Comparison of ENCODE assay signal across 25 cellular contexts in genomic region chr1:207251066-207251465, GRCh38.
DNase-seq lines count a peak whose midpoint lies in the region; ATAC-seq and TF ChIP-seq lines count a peak whose summit lies in the region.
"Had no signal": no experiment of that assay in that cellular context is flagged by ENCODE, and none has a peak within 500 bp of the region (broad histone marks: within the 10 kb centered on the region; RNA-seq: fewer than 3 reads in every experiment).

No MANE protein-coding gene starts in this region.

- 0 out of 2 replicates have a peak, but pooled peaks cover 2% of the 10 kb centered on the region for H3K4me1 Mint-ChIP-seq in WTC11
- H3K4me1 Mint-ChIP-seq: CD4-positive, CD25-positive, alpha-beta regulatory T cell had no signal

- H3K4me3 Mint-ChIP-seq in WTC11, result no peak overlapping the region
- H3K4me3 Mint-ChIP-seq: CD14-positive monocyte; CD4-positive, alpha-beta memory T cell; CD4-positive, CD25-positive, alpha-beta regulatory T cell; CD8-positive, alpha-beta memory T cell had no signal

- ATAC-seq in WTC11, result no peak
- ATAC-seq in HG02973 (IDR thresholded peaks at IDR 0.05; ENCODE audit: unreplicated experiment), result no peak
- ATAC-seq: GM12878 had no signal

- DNase-seq in amniotic epithelial cell (ENCODE audit: low read depth) (peak; percentile 55), cardiac fibroblast (ENCODE audit: low read depth in 2 of 2) (peak; percentile 9 to 31), fibroblast of pulmonary artery (ENCODE audit: low read depth) (peak; percentile 31), iris pigment epithelial cell (ENCODE audit: low read depth) (peak; percentile 47), WTC11 (ENCODE audit: low spot score) (no peak)
- DNase-seq in activated CD4-positive, alpha-beta T cell treated with anti-CD3 and anti-CD28 coated beads for 1 hour, result no peak
- DNase-seq: 8988T; ACHN; BE2C; C1 segment of cervical spinal cord; CD4-positive, alpha-beta memory T cell; CD4-positive, CD25-positive, alpha-beta regulatory T cell; CD8-positive, alpha-beta memory T cell; COR-L47; DMS 273 treated with DMSO at 0.1 percent for 48 hours; DMS153; DMS53; DMS79; DND-41; EL; GDM1 had no signal

- POLR2A ChIA-PET in WTC11 (lab: Charles Lee), result no interaction called here

- peaks cover 34% of the 10 kb centered on the region for H3K9me3 Mint-ChIP-seq in WTC11

- no peaks in the 10 kb centered on the region for H3K27me3 Mint-ChIP-seq in WTC11 (ENCODE audit: low read depth)
- H3K27me3 Mint-ChIP-seq: CD4-positive, CD25-positive, alpha-beta regulatory T cell had no signal

- CTCF ChIA-PET in WTC11 (lab: Charles Lee), result no interaction called here

- H3K4me3 ChIP-seq in cardiac fibroblast (replicated peaks in 1 of 2; ENCODE audit: low read depth in 2 of 2, low read length in 2 of 2) (no peak overlapping the region), fibroblast of pulmonary artery (replicated peaks; ENCODE audit: low read depth, low read length) (no peak overlapping the region)
- H3K4me3 ChIP-seq: BLaER1, GM12878 had no signal

- no peak overlapping the region for H3K27ac Mint-ChIP-seq in WTC11
- H3K27ac Mint-ChIP-seq: CD4-positive, alpha-beta memory T cell; CD4-positive, CD25-positive, alpha-beta regulatory T cell; CD8-positive, alpha-beta memory T cell had no signal

- peaks cover 10% of the 10 kb centered on the region for H3K36me3 Mint-ChIP-seq in WTC11
- H3K36me3 Mint-ChIP-seq: CD4-positive, CD25-positive, alpha-beta regulatory T cell had no signal

- TF ChIP-seq CTCF in cardiac fibroblast (IDR thresholded peaks at IDR 0.05; ENCODE audit: low read depth, low read length) (no peak), fibroblast of pulmonary artery (IDR thresholded peaks at IDR 0.05; ENCODE audit: low read length, missing control alignments) (no peak), WTC11 (IDR thresholded peaks at IDR 0.05) (no peak)

TF ChIP-seq in WTC11, 78 proteins besides CTCF, POLR2A, EP300 and RAD21:
- no peak for TF ChIP-seq ZNF232 (CRISPR knock-in tag; IDR thresholded peaks at IDR 0.05)
- no peak for TF ChIP-seq CREB1 (CRISPR knock-in tag; IDR thresholded peaks at IDR 0.05)
- TF ChIP-seq E2F5 (CRISPR knock-in tag; IDR thresholded peaks at IDR 0.05), result no peak

Comparison
In these comparisons a context has a peak if more than half of its experiments do, and no peak if none do; other contexts are left out.
1. DNase-seq: peak in amniotic epithelial cell (single experiment), cardiac fibroblast (2 of 2), fibroblast of pulmonary artery (single experiment) and iris pigment epithelial cell (single experiment); none in WTC11 (single experiment) and activated CD4-positive, alpha-beta T cell treated with anti-CD3 and anti-CD28 coated beads for 1 hour (single experiment).